ENCODE assay signal across 11 cellular contexts in genomic region chr2:238098854-238099708, GRCh38. TPM values are rescaled to one million over a fixed set of nuclear protein-coding genes. Genes with fewer than 3 reads are reported as not detected.
DNase-seq lines count a peak whose midpoint lies in the region; ATAC-seq and TF ChIP-seq lines count a peak whose summit lies in the region.
"Had no signal": no experiment of that assay in that cellular context is flagged by ENCODE, and none has a peak within 500 bp of the region (broad histone marks: within the 10 kb centered on the region; RNA-seq: fewer than 3 reads in every experiment).

No MANE protein-coding gene starts in this region.

- H3K4me3 ChIP-seq in DND-41 (ENCODE audit: low read depth in 1 of 2, low read length in 2 of 2) (no peak overlapping the region), mucosa of descending colon (no peak overlapping the region)

- peaks cover 14% of the 10 kb centered on the region for H4K20me1 ChIP-seq in DND-41 (ENCODE audit: insufficient read depth, low read length)

- no peaks in the 10 kb centered on the region for H3K79me2 ChIP-seq in DND-41 (ENCODE audit: insufficient read depth, low read length)

- H3K4me1 ChIP-seq in DND-41 (ENCODE audit: insufficient read depth, low read length) (no peaks in the 10 kb centered on the region), mucosa of descending colon (ENCODE audit: low read depth) (peaks cover 3% of the 10 kb centered on the region)

- H3K36me3 ChIP-seq in DND-41 (ENCODE audit: insufficient read depth, low read length) (peaks cover 20% of the 10 kb centered on the region), mucosa of descending colon (ENCODE audit: low read depth) (no peaks in the 10 kb centered on the region)

- ATAC-seq in DND-41 (ENCODE audit: insufficient read depth, low read depth) (no peak), HG02642 (IDR thresholded peaks at IDR 0.05; ENCODE audit: poor library complexity, unreplicated experiment) (peak; percentile 20), mucosa of descending colon (peak; percentile 48)

- no peak overlapping the region for H2AFZ ChIP-seq in DND-41 (ENCODE audit: low read depth, low read length)

- H3K27me3 ChIP-seq in DND-41 (ENCODE audit: insufficient read depth, low read length, poor library complexity), result no peaks in the 10 kb centered on the region

- no peak overlapping the region for H3K27ac ChIP-seq in DND-41 (ENCODE audit: low read length)

- no peak overlapping the region for H3K9ac ChIP-seq in DND-41 (ENCODE audit: low read depth, low read length)

- intact Hi-C loops in mucosa of descending colon (cut with DNase I, micrococcal nuclease), result no loop called here

- H3K4me2 ChIP-seq in DND-41 (ENCODE audit: insufficient read depth, low read length), result no peak overlapping the region

- TF ChIP-seq CTCF in DND-41 (IDR thresholded peaks at IDR 0.05; ENCODE audit: borderline replicate concordance, extremely low read depth, low read length, poor library complexity, severe bottlenecking) (no peak), mucosa of descending colon (IDR thresholded peaks at IDR 0.05) (no peak)

- DNase-seq in DND-41 (peak; percentile 5), mucosa of descending colon (peak in 2 of 3 donors; percentile 66 to 71), hypothalamus (lab: John Stamatoyannopoulos, UW) (no peak), SW 1271 (lab: John Stamatoyannopoulos, UW) (no peak), DMS79 treated with DMSO at 0.1 percent for 48 hours (lab: John Stamatoyannopoulos, UW) (no peak)
- peak; percentile 49 for DNase-seq in activated CD8-positive, alpha-beta memory T cell treated with anti-CD3 and anti-CD28 coated beads, Interleukin-2, amount 50 U/mL, for 48 hours
- no peak for DNase-seq in activated CD4-positive, CD25-positive, alpha-beta regulatory T cell treated with anti-CD3 and anti-CD28 coated beads, Interleukin-2, amount 50 U/mL, for 72 hours
- DNase-seq: IMR-90; stimulated activated CD4-positive, alpha-beta T cell treated with anti-CD3 and anti-CD28 coated beads, Interleukin-4, amount 100 ng/mL, for 1 hour had no signal

- H3K9me3 ChIP-seq in DND-41 (ENCODE audit: insufficient read depth, low read length, severe bottlenecking) (no peaks in the 10 kb centered on the region), mucosa of descending colon (no peaks in the 10 kb centered on the region)

RNA-seq across cellular contexts. Expression of gene ESPNL, which starts 1.1 kb away (rescaled TPM):
- total RNA-seq in mucosa of descending colon, result under 1 TPM; 0.23 to 0.63 (median 0.47) TPM

RNA-seq across cellular contexts. Expression of gene SCLY, which starts 38.3 kb away (rescaled TPM):
- total RNA-seq in mucosa of descending colon, result 10 to 100 TPM; 11.2 to 19.8 (median 19.5) TPM

RNA-seq across cellular contexts. Expression of gene KLHL30, which starts 39.4 kb away (rescaled TPM):
- total RNA-seq in mucosa of descending colon, result 1 to 10 TPM in 1 of 3 donors, under 1 TPM in 2; 0.17 to 1.1 (median 0.24) TPM
- total RNA-seq: T-helper 1 cell treated with Interleukin-12 subunit alpha and Interleukin-12 subunit beta and Interleukin-4 antibody, amounts not matched to agents 30 ng/mL and 1 ng/mL, for 36 hours had no signal

RNA-seq across cellular contexts. Expression of gene ERFE, which starts 59.7 kb away (rescaled TPM):
- under 1 TPM; 0.38 to 0.58 (median 0.51) TPM for total RNA-seq in mucosa of descending colon
- total RNA-seq: T-helper 1 cell treated with Interleukin-12 subunit alpha and Interleukin-12 subunit beta and Interleukin-4 antibody, amounts not matched to agents 30 ng/mL and 1 ng/mL, for 36 hours had no signal

Comparison
In these comparisons a context has a peak if more than half of its experiments do, and no peak if none do; other contexts are left out.
1. DNase-seq: peak in DND-41 (single experiment), activated CD8-positive, alpha-beta memory T cell treated with anti-CD3 and anti-CD28 coated beads, Interleukin-2, amount 50 U/mL, for 48 hours (single experiment) and mucosa of descending colon (2 of 3); none in hypothalamus (0 of 51), activated CD4-positive, CD25-positive, alpha-beta regulatory T cell treated with anti-CD3 and anti-CD28 coated beads, Interleukin-2, amount 50 U/mL, for 72 hours (single experiment), SW 1271 (0 of 2) and DMS79 treated with DMSO at 0.1 percent for 48 hours (single experiment).